10 cellular contexts compared by ENCODE assay signal in genomic region chr7:129110575-129111376, GRCh38. TPM values are rescaled to one million over a fixed set of nuclear protein-coding genes. Genes with fewer than 3 reads are reported as not detected.
A peak's percentile ranks its signal among the peaks of the same experiment; 100 is the strongest.
DNase-seq lines count a peak whose midpoint lies in the region; ATAC-seq and TF ChIP-seq lines count a peak whose summit lies in the region.
"Had no signal": no experiment of that assay in that cellular context is flagged by ENCODE, and none has a peak within 500 bp of the region (broad histone marks: within the 10 kb centered on the region; RNA-seq: fewer than 3 reads in every experiment).

No MANE protein-coding gene starts in this region.

- POLR2A ChIA-PET in OCI-LY7 (lab: Charles Lee) = interaction anchor here (0.6 to 0.7 kb wide), 2 partner anchors 58 to 122 kb away, joined by 3 read pairs; no protein-coding TSS in a partner anchor
- POLR2A ChIA-PET in naive thymus-derived CD8-positive, alpha-beta T cell (lab: Charles Lee) = no interaction called here

- H2AFZ ChIP-seq in OCI-LY7 (ENCODE audit: low read length) = peak overlapping the region; percentile 41; the same call in 1 of the 2 replicates

- H3K9me2 ChIP-seq in OCI-LY7 (ENCODE audit: insufficient read depth, low read length) = no peaks in the 10 kb centered on the region

- peak in 2 of 3 experiments; percentile 21 to 73 for DNase-seq in NCI-H1417 (lab: John Stamatoyannopoulos, UW)
- no peak for DNase-seq in NCI-H1417 treated with DMSO at 0.1 percent for 48 hours (lab: John Stamatoyannopoulos, UW)
- no peak for DNase-seq in OCI-LY7 (ENCODE audit: low spot score)
- DNase-seq in osteocyte (ENCODE audit: extremely low spot score, unreplicated experiment) = no peak
- DNase-seq in naive thymus-derived CD8-positive, alpha-beta T cell = no peak
- DNase-seq in dermis blood vessel endothelial cell = no peak
- DNase-seq in posterior cingulate gyrus = no peak
- DNase-seq: uterus had no signal

- no peaks in the 10 kb centered on the region for H3K27me3 ChIP-seq in esophagus (ENCODE audit: control insufficient read depth in 1 of 2, insufficient read depth in 2 of 2, low read length in 2 of 2)
- H3K27me3 ChIP-seq: uterus had no signal

- no peak for ATAC-seq in naive thymus-derived CD8-positive, alpha-beta T cell

- no peaks in the 10 kb centered on the region for H4K20me1 ChIP-seq in OCI-LY7 (ENCODE audit: insufficient read depth, low read length)

- intact Hi-C loops in OCI-LY7 (cut with micrococcal nuclease; ENCODE audit: unreplicated experiment) = no loop called here
- intact Hi-C loops in posterior cingulate gyrus (cut with DNase I) = no loop called here

- peaks cover 44% of the 10 kb centered on the region for H3K27me3 Mint-ChIP-seq in osteocyte (ENCODE audit: unreplicated experiment)
- H3K27me3 Mint-ChIP-seq in naive thymus-derived CD8-positive, alpha-beta T cell = no peaks in the 10 kb centered on the region
- H3K27me3 Mint-ChIP-seq: central memory CD8-positive, alpha-beta T cell had no signal

- no peaks in the 10 kb centered on the region for H3K36me3 ChIP-seq in OCI-LY7 (ENCODE audit: insufficient read depth, low read length)
- H3K36me3 ChIP-seq in esophagus (ENCODE audit: control insufficient read depth in 2 of 2, insufficient read depth in 2 of 2, low read length in 1 of 2) = no peaks in the 10 kb centered on the region
- H3K36me3 ChIP-seq: uterus had no signal

- CTCF ChIA-PET in OCI-LY7 (lab: Charles Lee; ENCODE audit: unreplicated experiment) = no interaction called here

- H3K9me3 ChIP-seq in OCI-LY7 (ENCODE audit: low read length) = peaks cover 12% of the 10 kb centered on the region; the same call in 1 of the 2 replicates
- H3K9me3 ChIP-seq in esophagus (ENCODE audit: control insufficient read depth in 2 of 2, insufficient read depth in 1 of 2, low read depth in 1 of 2, low read length in 1 of 2) = no peaks in the 10 kb centered on the region
- H3K9me3 ChIP-seq: uterus had no signal

- no peak overlapping the region for H3K4me3 Mint-ChIP-seq in osteocyte (ENCODE audit: unreplicated experiment)
- H3K4me3 Mint-ChIP-seq in naive thymus-derived CD8-positive, alpha-beta T cell = no peak overlapping the region
- H3K4me3 Mint-ChIP-seq: central memory CD8-positive, alpha-beta T cell had no signal

- H3K4me2 ChIP-seq in OCI-LY7 (ENCODE audit: low read length) = no peak overlapping the region

- H3K27ac Mint-ChIP-seq in osteocyte (ENCODE audit: unreplicated experiment) = peak overlapping the region; percentile 31
- H3K27ac Mint-ChIP-seq in naive thymus-derived CD8-positive, alpha-beta T cell = no peak overlapping the region

- no peaks in the 10 kb centered on the region for H3K36me3 Mint-ChIP-seq in osteocyte (ENCODE audit: unreplicated experiment)
- H3K36me3 Mint-ChIP-seq in naive thymus-derived CD8-positive, alpha-beta T cell = peaks cover 0 to 5% (median 0%) of the 10 kb centered on the region in 3 donors

- H3K4me3 ChIP-seq in OCI-LY7 (ENCODE audit: low read depth, low read length, poor library complexity, severe bottlenecking) = no peak overlapping the region
- no peak overlapping the region for H3K4me3 ChIP-seq in esophagus (ENCODE audit: low read depth in 1 of 2, low read length in 2 of 2)
- H3K4me3 ChIP-seq: uterus had no signal

- BruUV-seq in OCI-LY7 (replicated peaks; lab: Mats Ljungman, UMichigan) = no TSS peak

- peaks cover 9% of the 10 kb centered on the region for H3K4me1 Mint-ChIP-seq in osteocyte (ENCODE audit: unreplicated experiment)
- H3K4me1 Mint-ChIP-seq in naive thymus-derived CD8-positive, alpha-beta T cell = no peaks in the 10 kb centered on the region
- H3K4me1 Mint-ChIP-seq: central memory CD8-positive, alpha-beta T cell had no signal

- TF ChIP-seq CTCF in OCI-LY7 (conservative IDR thresholded peaks at IDR 0.05; ENCODE audit: low read length) (no peak), osteocyte (IDR thresholded peaks at IDR 0.05) (no peak)

- peaks cover 7% of the 10 kb centered on the region for H3K4me1 ChIP-seq in OCI-LY7 (ENCODE audit: insufficient read depth, low read length, poor library complexity, severe bottlenecking)
- H3K4me1 ChIP-seq in esophagus (ENCODE audit: control insufficient read depth in 2 of 2, insufficient read depth in 2 of 2, low read length in 1 of 2) = no peaks in the 10 kb centered on the region
- H3K4me1 ChIP-seq: uterus had no signal

- H3K27ac ChIP-seq in OCI-LY7 (ENCODE audit: low read depth, low read length, poor library complexity, severe bottlenecking) (no peak overlapping the region), esophagus (ENCODE audit: low read depth in 2 of 2, low read length in 1 of 2) (peak overlapping the region; percentile 5 to 78)
- H3K27ac ChIP-seq: uterus had no signal

- H3K79me2 ChIP-seq in OCI-LY7 (ENCODE audit: insufficient read depth, low read depth, low read length) = no peaks in the 10 kb centered on the region

- no peaks in the 10 kb centered on the region for H3K9me3 Mint-ChIP-seq in osteocyte (ENCODE audit: unreplicated experiment)
- peaks cover 0 to 2% (median 0%) of the 10 kb centered on the region in 9 donors for H3K9me3 Mint-ChIP-seq in naive thymus-derived CD8-positive, alpha-beta T cell
- H3K9me3 Mint-ChIP-seq: central memory CD8-positive, alpha-beta T cell had no signal

RNA-seq across cellular contexts. Expression of gene TSPAN33, which starts 33.7 kb away (rescaled TPM):
- 11.5 and 14.6 TPM in 2 replicates for total RNA-seq in OCI-LY7 (2014; rRNA removed; shearing (Covaris generic))
- total RNA-seq in OCI-LY7 (2022) = 37.8 and 44.8 TPM in 2 replicates
- 1 to 10 TPM; 1.8 to 3.8 TPM for polyA plus RNA-seq in esophagus
- 0.39 and 1.2 TPM in 2 replicates for total RNA-seq in osteocyte
- 10 to 100 TPM; 12.4 to 13.3 TPM for total RNA-seq in naive thymus-derived CD8-positive, alpha-beta T cell
- 10 to 100 TPM in 1 of 3 donors, 1 to 10 TPM in 2; 6.0 to 24.3 (median 6.8) TPM for polyA plus RNA-seq in naive thymus-derived CD8-positive, alpha-beta T cell
- total RNA-seq in dermis blood vessel endothelial cell = 0.19 TPM in 1 of 2 replicates, not detected in the other

RNA-seq across cellular contexts. Expression of gene TNPO3, which starts 55.9 kb away (rescaled TPM):
- total RNA-seq in OCI-LY7 (2014; rRNA removed; shearing (Covaris generic)) = 51.4 and 55.1 TPM in 2 replicates
- total RNA-seq in OCI-LY7 (2022) (70.6 and 71.7 TPM in 2 replicates), osteocyte (46.0 and 46.2 TPM in 2 replicates), dermis blood vessel endothelial cell (57.2 and 83.1 TPM in 2 replicates)
- polyA plus RNA-seq in esophagus = 10 to 100 TPM; 11.6 to 19.9 TPM
- total RNA-seq in naive thymus-derived CD8-positive, alpha-beta T cell = 10 to 100 TPM; 39.3 to 40.3 TPM
- 10 to 100 TPM; 30.3 to 36.3 (median 33.8) TPM for polyA plus RNA-seq in naive thymus-derived CD8-positive, alpha-beta T cell

Comparison
In these comparisons a context has a peak if more than half of its experiments do, and no peak if none do; other contexts are left out.
1. DNase-seq: peak in NCI-H1417 (2 of 3); none in NCI-H1417 treated with DMSO at 0.1 percent for 48 hours (single experiment), OCI-LY7 (single experiment), osteocyte (single experiment), naive thymus-derived CD8-positive, alpha-beta T cell (0 of 10), dermis blood vessel endothelial cell (single experiment) and posterior cingulate gyrus (0 of 10).